14 cellular contexts compared by ENCODE assay signal in the genomic region with DNA sequence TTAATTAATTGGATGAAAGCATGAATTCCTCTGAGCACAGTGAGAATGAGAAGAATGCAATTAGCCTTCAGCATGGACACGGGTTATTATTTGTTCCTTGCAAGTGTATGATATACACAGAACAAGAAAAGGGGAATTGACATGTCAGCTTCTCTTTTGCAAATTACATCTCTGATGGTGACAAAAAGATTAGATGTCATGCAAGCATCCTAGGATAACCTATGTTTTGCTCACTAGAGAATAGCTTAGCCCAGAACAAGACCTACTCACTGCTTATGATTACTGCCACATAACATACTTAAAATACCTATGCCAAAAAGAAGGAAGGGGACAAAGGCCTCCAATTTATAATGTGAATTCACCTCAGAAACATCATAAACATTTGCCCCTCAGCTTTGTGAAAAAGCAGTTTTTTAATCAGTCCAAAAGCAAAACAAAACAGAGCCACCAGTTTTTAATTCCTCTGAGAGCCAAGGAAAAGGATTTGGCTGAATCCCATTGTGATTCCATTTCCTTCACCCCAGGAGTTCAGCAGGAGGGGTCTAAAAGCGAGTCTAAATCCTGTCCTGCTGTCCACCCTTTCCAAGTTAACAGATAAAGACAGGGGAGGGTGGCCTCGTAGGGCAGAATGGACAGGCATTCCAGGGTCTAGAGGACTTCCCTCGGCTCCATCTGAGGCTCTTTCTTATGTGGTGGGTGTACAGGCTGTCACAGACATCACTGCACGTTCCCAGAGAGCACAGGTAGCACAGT.
DNase-seq lines count a peak whose midpoint lies in the region; ATAC-seq and TF ChIP-seq lines count a peak whose summit lies in the region.
"Had no signal": no experiment of that assay in that cellular context is flagged by ENCODE, and none has a peak within 500 bp of the region (broad histone marks: within the 10 kb centered on the region; RNA-seq: fewer than 3 reads in every experiment).

No MANE protein-coding gene starts in this region.

- no peaks in the 10 kb centered on the region; the same call in 1 of the 2 replicates for H3K27me3 ChIP-seq in KMS-11 (ENCODE audit: insufficient read depth, low read depth)
- H3K27me3 ChIP-seq in psoas muscle (ENCODE audit: insufficient read depth in 3 of 3, low read length in 2 of 3), result no peaks in the 10 kb centered on the region

- WGBS in psoas muscle, 3 donors, result 33 to 43% (median 41%) methylated on average over 5 of the region's 5 CpGs

- H3K4me3 Mint-ChIP-seq in activated T-cell treated with anti-CD3 and anti-CD28 coated beads, Interleukin-2, amount 50 U/mL, for 24 hours, result peak overlapping the region; percentile 63
- H3K4me3 Mint-ChIP-seq in progenitor cell of endocrine pancreas (ENCODE audit: low read depth), result no peak overlapping the region

- no peak overlapping the region for H3K27ac ChIP-seq in KMS-11
- no peak overlapping the region for H3K27ac ChIP-seq in psoas muscle
- H3K27ac ChIP-seq: parathyroid adenoma had no signal

- no peak overlapping the region for H2AFZ ChIP-seq in KMS-11 (ENCODE audit: low read depth)
- H2AFZ ChIP-seq: parathyroid adenoma had no signal

- intact Hi-C loops in psoas muscle (cut with DNase I), result no loop called here

- H3K36me3 ChIP-seq in KMS-11 (ENCODE audit: insufficient read depth) (no peaks in the 10 kb centered on the region), psoas muscle (ENCODE audit: insufficient read depth in 1 of 2, low read depth in 1 of 2) (no peaks in the 10 kb centered on the region)

- H3K9ac ChIP-seq in KMS-11, result no peak overlapping the region
- H3K9ac ChIP-seq: parathyroid adenoma had no signal

- H3K4me3 ChIP-seq in KMS-11 (IDR thresholded peaks at IDR 0.05; ENCODE audit: insufficient read depth, low read depth, low read length) (no peak overlapping the region), psoas muscle (no peak overlapping the region)

- H3K9me3 ChIP-seq in psoas muscle, result no peaks in the 10 kb centered on the region

- H3K79me2 ChIP-seq in KMS-11 (ENCODE audit: insufficient read depth, low read depth), result no peaks in the 10 kb centered on the region
- H3K79me2 ChIP-seq: parathyroid adenoma had no signal

- H3K4me1 ChIP-seq in KMS-11 (ENCODE audit: low read depth, poor library complexity, severe bottlenecking), result peaks cover 22% of the 10 kb centered on the region
- no peaks in the 10 kb centered on the region for H3K4me1 ChIP-seq in psoas muscle
- H3K4me1 ChIP-seq: parathyroid adenoma had no signal

- ATAC-seq in psoas muscle, result no peak
- no peak for ATAC-seq in esophagus mucosa
- no peak for ATAC-seq in GM18520 (IDR thresholded peaks at IDR 0.05; ENCODE audit: unreplicated experiment)
- ATAC-seq: HepG2, SK-N-SH treated with all-trans-retinoic acid at 6 μM for 48 hours had no signal

- no peak for TF ChIP-seq CTCF in KMS-11 (conservative IDR thresholded peaks at IDR 0.05; ENCODE audit: low read depth, low read length)
- no peak for TF ChIP-seq CTCF in progenitor cell of endocrine pancreas (IDR thresholded peaks at IDR 0.05; ENCODE audit: unreplicated experiment)
- no peak for TF ChIP-seq CTCF in psoas muscle (IDR thresholded peaks at IDR 0.05)

- H3K4me2 ChIP-seq in KMS-11, result peak overlapping the region; percentile 45; the same call in 1 of the 2 replicates

- peak overlapping the region; percentile 90 for H3K27ac Mint-ChIP-seq in activated T-cell treated with anti-CD3 and anti-CD28 coated beads, Interleukin-2, amount 50 U/mL, for 24 hours
- H3K27ac Mint-ChIP-seq in progenitor cell of endocrine pancreas, result peak overlapping the region; percentile 41

- no peak for DNase-seq in activated T-cell treated with anti-CD3 and anti-CD28 coated beads, Interleukin-2, amount 50 U/mL, for 24 hours
- DNase-seq in activated T-cell treated with anti-CD3 and anti-CD28 coated beads for 4 hours (no peak), cerebellum (ENCODE audit: low spot score) (peak; percentile 74), progenitor cell of endocrine pancreas (ENCODE audit: low spot score, unreplicated experiment) (no peak), psoas muscle (no peak)
- DNase-seq: EL; NCI-H187 treated with DMSO at 0.1 percent for 48 hours; NK-92 treated with Interleukin-12 subunit alpha and Interleukin-12 subunit beta, amount 100 ng/mL, for 24 hours had no signal

- no peaks in the 10 kb centered on the region for H3K27me3 Mint-ChIP-seq in activated T-cell treated with anti-CD3 and anti-CD28 coated beads, Interleukin-2, amount 50 U/mL, for 24 hours
- H3K27me3 Mint-ChIP-seq in progenitor cell of endocrine pancreas, result peaks cover 4% of the 10 kb centered on the region

- peaks cover 63% of the 10 kb centered on the region for H3K4me1 Mint-ChIP-seq in activated T-cell treated with anti-CD3 and anti-CD28 coated beads, Interleukin-2, amount 50 U/mL, for 24 hours (ENCODE audit: low read depth)
- peaks cover 2% of the 10 kb centered on the region for H3K4me1 Mint-ChIP-seq in progenitor cell of endocrine pancreas (ENCODE audit: low read depth)

- no peaks in the 10 kb centered on the region for H4K20me1 ChIP-seq in KMS-11 (ENCODE audit: insufficient read depth)

- H3K36me3 Mint-ChIP-seq in activated T-cell treated with anti-CD3 and anti-CD28 coated beads, Interleukin-2, amount 50 U/mL, for 24 hours (ENCODE audit: low read depth), result no peaks in the 10 kb centered on the region
- H3K36me3 Mint-ChIP-seq in progenitor cell of endocrine pancreas (ENCODE audit: insufficient read depth), result no peaks in the 10 kb centered on the region

- H3K9me3 Mint-ChIP-seq in activated T-cell treated with anti-CD3 and anti-CD28 coated beads, Interleukin-2, amount 50 U/mL, for 24 hours, result no peaks in the 10 kb centered on the region
- H3K9me3 Mint-ChIP-seq in progenitor cell of endocrine pancreas (ENCODE audit: low read depth), result no peaks in the 10 kb centered on the region
